ENCODE assay signal across 25 cellular contexts in the genomic region with DNA sequence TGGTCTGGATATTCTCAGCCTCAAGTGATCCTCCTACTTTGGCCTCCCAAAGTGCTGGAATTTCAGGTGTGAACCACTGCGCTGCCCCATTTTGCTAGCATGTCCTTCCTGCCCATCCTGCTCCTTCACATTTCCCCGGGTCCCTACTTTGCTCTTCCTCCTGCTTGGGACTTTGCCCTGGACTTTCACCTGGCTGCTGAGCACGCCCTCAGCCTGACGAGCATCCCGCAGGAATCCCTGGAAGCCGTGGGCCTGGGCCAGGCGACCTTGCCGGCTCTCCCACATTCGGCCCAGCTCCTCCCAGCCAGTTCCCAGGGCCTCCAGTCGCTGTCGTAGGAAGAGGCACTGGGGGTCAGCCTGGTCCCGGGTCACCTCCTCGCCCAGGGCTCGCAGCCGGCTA.
"Had no signal": no experiment of that assay in that cellular context is flagged by ENCODE, and none has a peak within 500 bp of the region (broad histone marks: within the 10 kb centered on the region; RNA-seq: fewer than 3 reads in every experiment).

No MANE protein-coding gene starts in this region.

- H3K4me1 ChIP-seq: SJCRH30 had no signal

- DNase-seq: activated CD4-positive, alpha-beta T cell treated with anti-CD3 and anti-CD28 coated beads, Interleukin-2, amount 10 ng/mL, durations not matched to agents 24 days and 14 days; activated CD4-positive, alpha-beta T cell treated with anti-CD3 and anti-CD28 coated beads, Interleukin-2, amount 50 U/mL, for 4 hours; activated CD8-positive, alpha-beta T cell treated with anti-CD3 and anti-CD28 coated beads for 36 hours; activated effector memory CD4-positive, alpha-beta T cell treated with anti-CD3 and anti-CD28 coated beads, Interleukin-2, amount 50 U/mL, for 16 hours; activated naive CD4-positive, alpha-beta T cell; activated naive CD4-positive, alpha-beta T cell treated with anti-CD3 and anti-CD28 coated beads, Interleukin-2, amount 50 U/mL, for 16 hours; activated naive CD8-positive, alpha-beta T cell treated with anti-CD3 and anti-CD28 coated beads for 36 hours; activated T-cell treated with anti-CD3 and anti-CD28 coated beads, Interleukin-2, amount 50 U/mL, for 1 hour; activated T-cell treated with anti-CD3 and anti-CD28 coated beads, Interleukin-2, amount 50 U/mL, for 72 hours; amniotic stem cell; aorta; brain microvascular endothelial cell; central memory CD4-positive, alpha-beta T cell; NCI-H1105; NCI-H1417 treated with DMSO at 0.1 percent for 48 hours; NCI-H1694; NCI-H1930; NCI-H2081 treated with DMSO at 0.1 percent for 48 hours; NCI-H345; NCI-H524 treated with DMSO at 0.1 percent for 48 hours; Right ventricle myocardium superior; SJCRH30 had no signal

- H3K4me3 ChIP-seq: SJCRH30, SK-N-MC had no signal

- ATAC-seq: activated CD8-positive, alpha-beta T cell treated with anti-CD3 and anti-CD28 coated beads for 36 hours; activated T-cell treated with anti-CD3 and anti-CD28 coated beads, Interleukin-2, amount 50 U/mL, for 72 hours; activated T-helper 17 cell treated with anti-CD3 and anti-CD28 coated beads, Interleukin-2, amount 50 U/mL, for 72 hours had no signal

- H3K36me3 ChIP-seq: brain microvascular endothelial cell, SJCRH30 had no signal

- H3K4me2 ChIP-seq: KMS-11 had no signal

- H3K9me3 ChIP-seq: SJCRH30 had no signal

- H3K9ac ChIP-seq: KMS-11 had no signal

- H3K27ac ChIP-seq: brain microvascular endothelial cell, KMS-11, SJCRH30, SK-N-MC had no signal

- H3K27me3 ChIP-seq: brain microvascular endothelial cell, SJCRH30 had no signal
